8 cellular contexts compared by ENCODE assay signal in genomic region chr18:46098616-46098933, GRCh38. TPM values are rescaled to one million over a fixed set of nuclear protein-coding genes. Genes with fewer than 3 reads are reported as not detected.
A peak's percentile ranks its signal among the peaks of the same experiment; 100 is the strongest.
DNase-seq lines count a peak whose midpoint lies in the region; ATAC-seq and TF ChIP-seq lines count a peak whose summit lies in the region.

No MANE protein-coding gene starts in this region.

- H3K27me3 ChIP-seq in iPS-18a (ENCODE audit: control insufficient read depth, insufficient read depth, low read length): no peaks in the 10 kb centered on the region

- POLR2A ChIA-PET in activated CD8-positive, alpha-beta T cell treated with anti-CD3 and anti-CD28 coated beads for 36 hours (lab: Charles Lee): interaction anchor here (0.7 to 1.8 kb wide), 5 partner anchors 11 to 75 kb away, joined by 3 to 5 read pairs (median 4); a partner anchor contains a TSS

- peak overlapping the region; percentile 99 for H3K4me3 Mint-ChIP-seq in activated CD8-positive, alpha-beta T cell treated with anti-CD3 and anti-CD28 coated beads for 36 hours

- H3K27me3 Mint-ChIP-seq in activated CD8-positive, alpha-beta T cell treated with anti-CD3 and anti-CD28 coated beads for 36 hours: no peaks in the 10 kb centered on the region

- H3K36me3 Mint-ChIP-seq in activated CD8-positive, alpha-beta T cell treated with anti-CD3 and anti-CD28 coated beads for 36 hours (ENCODE audit: low read depth): peaks cover 24% of the 10 kb centered on the region

- H3K4me3 ChIP-seq in iPS-18a (ENCODE audit: low read length): peak overlapping the region; percentile 90

- H3K27ac ChIP-seq in iPS-18a (ENCODE audit: low read length) (peak overlapping the region; percentile 87), substantia nigra (ENCODE audit: low read depth, low read length, poor library complexity, severe bottlenecking) (peak overlapping the region; percentile 96)

- no peak for ATAC-seq in activated CD8-positive, alpha-beta T cell treated with anti-CD3 and anti-CD28 coated beads for 36 hours
- ATAC-seq in HG03159 (IDR thresholded peaks at IDR 0.05; ENCODE audit: unreplicated experiment): no peak

- H3K9me3 ChIP-seq in iPS-18a (ENCODE audit: control insufficient read depth, low read depth, low read length): no peaks in the 10 kb centered on the region

- no peak for TF ChIP-seq CTCF in activated CD8-positive, alpha-beta T cell treated with anti-CD3 and anti-CD28 coated beads for 36 hours (IDR thresholded peaks at IDR 0.05)

- H3K27ac Mint-ChIP-seq in activated CD8-positive, alpha-beta T cell treated with anti-CD3 and anti-CD28 coated beads for 36 hours: peak overlapping the region; percentile 95

- H3K9me3 Mint-ChIP-seq in activated CD8-positive, alpha-beta T cell treated with anti-CD3 and anti-CD28 coated beads for 36 hours: no peaks in the 10 kb centered on the region

- intact Hi-C loops in activated CD8-positive, alpha-beta T cell treated with anti-CD3 and anti-CD28 coated beads for 36 hours (cut with micrococcal nuclease): no loop called here

- H3K36me3 ChIP-seq in iPS-18a (ENCODE audit: control insufficient read depth, low read depth, low read length): peaks cover 14% of the 10 kb centered on the region

- peak; percentile 74 for DNase-seq in NCI-H2171 treated with DMSO at 0.1 percent for 48 hours (lab: John Stamatoyannopoulos, UW)
- DNase-seq in NCI-H2171 (lab: John Stamatoyannopoulos, UW): no peak
- DNase-seq in activated CD8-positive, alpha-beta T cell treated with anti-CD3 and anti-CD28 coated beads for 36 hours: no peak
- peak in 1 of 49 donors; percentile 15 for DNase-seq in substantia nigra (lab: John Stamatoyannopoulos, UW)
- DNase-seq in MV-4-11 (lab: John Stamatoyannopoulos, UW): no peak
- no peak for DNase-seq in stimulated activated CD4-positive, alpha-beta T cell treated with anti-CD3 and anti-CD28 coated beads, Interleukin-4, amount 100 ng/mL, for 1 hour

- H3K4me1 Mint-ChIP-seq in activated CD8-positive, alpha-beta T cell treated with anti-CD3 and anti-CD28 coated beads for 36 hours (ENCODE audit: low read depth): peaks cover 19% of the 10 kb centered on the region

- H3K4me1 ChIP-seq in iPS-18a (ENCODE audit: control insufficient read depth, low read depth, low read length): peaks cover 7% of the 10 kb centered on the region

- CTCF ChIA-PET in activated CD8-positive, alpha-beta T cell treated with anti-CD3 and anti-CD28 coated beads for 36 hours (lab: Charles Lee): interaction anchor here (1.3 kb wide), 1 partner anchor 75 kb away, joined by 6 read pairs; a partner anchor contains a TSS

- H3K9ac ChIP-seq in iPS-18a (ENCODE audit: low read length): peak overlapping the region; percentile 87

RNA-seq across cellular contexts. Expression of gene ATP5F1A, which starts 0.5 kb away (rescaled TPM):
- 100 to 1,000 TPM; 476 to 489 TPM for total RNA-seq in activated CD8-positive, alpha-beta T cell treated with anti-CD3 and anti-CD28 coated beads for 36 hours

RNA-seq across cellular contexts. Expression of gene HAUS1, which starts 5.6 kb away (rescaled TPM):
- total RNA-seq in activated CD8-positive, alpha-beta T cell treated with anti-CD3 and anti-CD28 coated beads for 36 hours: 10 to 100 TPM; 57.9 to 61.0 TPM

RNA-seq across cellular contexts. Expression of gene PSTPIP2, which starts 26.5 kb away (rescaled TPM):
- total RNA-seq in activated CD8-positive, alpha-beta T cell treated with anti-CD3 and anti-CD28 coated beads for 36 hours: 10 to 100 TPM; 17.8 TPM
